In the genomic region with DNA sequence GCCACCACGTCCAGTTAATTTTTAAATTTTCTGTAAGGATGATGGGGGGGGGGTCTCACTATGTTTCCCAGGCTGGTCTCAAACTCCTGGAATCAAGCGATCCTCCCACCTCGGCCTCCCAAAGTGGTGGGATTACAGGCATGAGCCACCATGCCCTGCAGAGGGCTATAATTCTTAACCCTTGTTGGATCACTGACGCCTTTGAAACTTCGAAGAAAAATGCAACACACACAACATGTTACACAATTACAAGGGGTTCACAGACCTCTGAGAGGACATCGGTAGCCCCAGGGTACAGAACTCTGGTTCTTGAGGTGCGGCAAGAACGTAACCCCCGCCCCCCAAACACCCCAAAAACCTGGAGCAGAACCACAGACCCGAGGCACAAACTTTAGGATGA, we compare ENCODE assay signal across 9 cellular contexts. TPM values are rescaled to one million over a fixed set of nuclear protein-coding genes. Genes with fewer than 3 reads are reported as not detected.
DNase-seq lines count a peak whose midpoint lies in the region; ATAC-seq and TF ChIP-seq lines count a peak whose summit lies in the region.
"Had no signal": no experiment of that assay in that cellular context is flagged by ENCODE, and none has a peak within 500 bp of the region (broad histone marks: within the 10 kb centered on the region; RNA-seq: fewer than 3 reads in every experiment).

No MANE protein-coding gene starts in this region.

- no peaks in the 10 kb centered on the region for H3K9me3 Mint-ChIP-seq in activated naive CD4-positive, alpha-beta T cell treated with anti-CD3 and anti-CD28 coated beads, Interleukin-2, amount 50 U/mL, for 24 hours

- peak overlapping the region; percentile 74 for H3K4me3 Mint-ChIP-seq in activated naive CD4-positive, alpha-beta T cell treated with anti-CD3 and anti-CD28 coated beads, Interleukin-2, amount 50 U/mL, for 24 hours

- H3K27me3 ChIP-seq in brain microvascular endothelial cell (replicated peaks) (no peaks in the 10 kb centered on the region), lung (ENCODE audit: control insufficient read depth, insufficient read depth) (no peaks in the 10 kb centered on the region), upper lobe of left lung (no peaks in the 10 kb centered on the region)

- DNase-seq in activated naive CD4-positive, alpha-beta T cell treated with anti-CD3 and anti-CD28 coated beads, Interleukin-2, amount 50 U/mL, for 16 hours = no peak
- DNase-seq in brain microvascular endothelial cell (no peak), lung (ENCODE audit: low spot score) (no peak), upper lobe of left lung (no peak), kidney tubule cell (ENCODE audit: low spot score) (no peak), retina (no peak), left colon (no peak)

- in situ Hi-C loops in brain microvascular endothelial cell (cut with HindIII; ENCODE audit: low pct_ligation_motif_present, low sequenced_read_pairs) = no loop called here

- 34 to 38% methylated on average over 10 of the region's 10 CpGs for WGBS in lung, 2 donors
- WGBS in upper lobe of left lung, 2 donors = 26 to 36% methylated on average over 10 of the region's 10 CpGs

- TF ChIP-seq POLR2A in upper lobe of left lung (IDR thresholded peaks at IDR 0.05) = no peak

- no peak for ATAC-seq in lung (ENCODE audit: insufficient read depth, low FRiP score)
- no peak for ATAC-seq in upper lobe of left lung (ENCODE audit: low FRiP score in 2 of 2)
- ATAC-seq in left colon = no peak

- no peaks in the 10 kb centered on the region for H3K36me3 Mint-ChIP-seq in activated naive CD4-positive, alpha-beta T cell treated with anti-CD3 and anti-CD28 coated beads, Interleukin-2, amount 50 U/mL, for 24 hours

- TF ChIP-seq EP300 in upper lobe of left lung (IDR thresholded peaks at IDR 0.05) = no peak

- peaks cover 23% of the 10 kb centered on the region for H3K4me1 Mint-ChIP-seq in activated naive CD4-positive, alpha-beta T cell treated with anti-CD3 and anti-CD28 coated beads, Interleukin-2, amount 50 U/mL, for 24 hours

- no peak for TF ChIP-seq CTCF in brain microvascular endothelial cell (IDR thresholded peaks at IDR 0.05; ENCODE audit: low read depth, low read length, missing control alignments)
- TF ChIP-seq CTCF in lung (IDR thresholded peaks at IDR 0.05; ENCODE audit: control extremely low read depth, extremely low read depth) = no peak
- TF ChIP-seq CTCF in upper lobe of left lung (IDR thresholded peaks at IDR 0.05) = no peak

- H3K27ac ChIP-seq in brain microvascular endothelial cell = peak overlapping the region; percentile 85
- peak overlapping the region; percentile 89 to 93 for H3K27ac ChIP-seq in lung (ENCODE audit: low read depth in 1 of 2, low read length in 1 of 2)
- peak overlapping the region; percentile 80 to 88 (median 85) for H3K27ac ChIP-seq in upper lobe of left lung
- H3K27ac ChIP-seq: KMS-11 had no signal

- H3K4me1 ChIP-seq in lung (ENCODE audit: control insufficient read depth in 2 of 2, insufficient read depth in 2 of 2, low read length in 2 of 2) (peaks cover 0 to 3% of the 10 kb centered on the region in 2 donors), upper lobe of left lung (peaks cover 11 to 31% (median 13%) of the 10 kb centered on the region in 4 donors)

- H3K4me3 ChIP-seq in brain microvascular endothelial cell (ENCODE audit: low read depth, low read length) (peak overlapping the region; percentile 60), lung (peak overlapping the region; percentile 18), upper lobe of left lung (peak overlapping the region in 3 of 4 donors; percentile 44 to 57 (median 55))

- intact Hi-C loops in left colon (cut with DNase I, micrococcal nuclease) = no loop called here

- H3K36me3 ChIP-seq in brain microvascular endothelial cell (replicated peaks) (no peaks in the 10 kb centered on the region), lung (ENCODE audit: control insufficient read depth in 2 of 2, insufficient read depth in 2 of 2, low read length in 2 of 2) (no peaks in the 10 kb centered on the region), upper lobe of left lung (no peaks in the 10 kb centered on the region)

- H3K9me3 ChIP-seq in lung (ENCODE audit: control insufficient read depth in 2 of 2, insufficient read depth in 1 of 2, low read length in 1 of 2) (no peaks in the 10 kb centered on the region), upper lobe of left lung (no peaks in the 10 kb centered on the region)

- H3K27ac Mint-ChIP-seq in activated naive CD4-positive, alpha-beta T cell treated with anti-CD3 and anti-CD28 coated beads, Interleukin-2, amount 50 U/mL, for 24 hours = no peak overlapping the region

- H3K27me3 Mint-ChIP-seq in activated naive CD4-positive, alpha-beta T cell treated with anti-CD3 and anti-CD28 coated beads, Interleukin-2, amount 50 U/mL, for 24 hours = no peaks in the 10 kb centered on the region

RNA-seq across cellular contexts. Expression of gene LUZP1, which starts 8.4 kb away (rescaled TPM):
- total RNA-seq in lung (10 to 100 TPM; 26.3 to 27.5 TPM), upper lobe of left lung (10 to 100 TPM; 12.6 to 33.0 (median 21.2) TPM), left colon (10 to 100 TPM; 43.7 to 57.8 TPM)
- polyA plus RNA-seq in lung = 1 to 10 TPM; 4.0 to 9.1 TPM

RNA-seq across cellular contexts. Expression of gene HTR1D, which starts 40.3 kb away (rescaled TPM):
- under 1 TPM in 1 of 2 donors, not detected in 1; 0.18 TPM for total RNA-seq in lung
- under 1 TPM; 0.25 to 0.30 TPM for polyA plus RNA-seq in lung
- under 1 TPM in 3 of 6 donors, not detected in 3; 0.20 to 0.51 (median 0.46) TPM for total RNA-seq in upper lobe of left lung
- total RNA-seq in left colon = 1 to 10 TPM in 1 of 2 donors, under 1 TPM in 1; 0.46 to 1.1 TPM
